Comparison of ENCODE assay signal across 8 cellular contexts in the genomic region with DNA sequence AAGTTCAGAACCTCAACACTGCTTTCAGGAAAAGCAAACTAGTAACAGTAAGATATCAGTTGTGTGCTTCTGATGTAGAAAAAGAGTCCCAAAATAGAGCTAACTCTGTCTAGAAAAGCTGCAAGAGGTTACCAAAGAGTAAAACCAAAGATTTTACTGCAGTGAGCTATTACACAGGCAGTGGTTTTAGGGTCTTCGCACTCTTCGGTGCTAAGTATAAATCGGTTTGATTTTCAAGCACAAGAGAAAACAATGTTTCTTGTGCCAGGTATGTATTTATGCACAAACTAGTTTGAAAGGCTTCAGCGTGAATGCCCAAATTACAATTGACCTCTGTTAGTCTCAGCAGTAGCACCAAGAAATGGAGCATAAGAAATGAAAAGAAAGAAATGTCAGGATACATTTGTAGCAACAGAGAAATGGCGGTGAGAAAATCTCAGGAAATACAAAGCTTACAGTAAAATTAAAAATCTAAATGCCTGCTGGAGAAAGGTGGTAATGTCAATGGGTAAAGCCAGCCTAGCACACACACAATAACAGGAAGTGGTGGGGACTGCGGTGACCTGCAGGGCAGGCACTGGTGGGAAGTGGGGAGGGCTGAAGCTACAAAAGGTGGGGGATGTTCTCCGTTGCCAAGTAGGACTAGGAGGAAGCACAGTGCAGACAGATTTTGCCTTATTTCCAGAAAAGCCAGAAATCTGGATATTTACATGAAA. TPM values are rescaled to one million over a fixed set of nuclear protein-coding genes. Genes with fewer than 3 reads are reported as not detected.
A peak's percentile ranks its signal among the peaks of the same experiment; 100 is the strongest.
DNase-seq lines count a peak whose midpoint lies in the region; ATAC-seq and TF ChIP-seq lines count a peak whose summit lies in the region.

No MANE protein-coding gene starts in this region.

- DNase-seq in Calu3 (peak; percentile 25), HT1080 (ENCODE audit: low read depth) (peak; percentile 81), activated B cell treated with CpG ODN at 0.5 μM for 24 hours (peak; percentile 47), choroid plexus epithelial cell (ENCODE audit: low read depth) (peak; percentile 52), putamen (ENCODE audit: low spot score) (peak; percentile 5), cerebellar cortex (ENCODE audit: low spot score) (no peak), foreskin melanocyte (no peak)

- peaks cover 9% of the 10 kb centered on the region for H3K4me1 Mint-ChIP-seq in Calu3 (ENCODE audit: low read depth, unreplicated experiment)
- peaks cover 64% of the 10 kb centered on the region for H3K4me1 Mint-ChIP-seq in activated B cell treated with CpG ODN at 0.5 μM for 24 hours

- intact Hi-C loops in Calu3 (cut with micrococcal nuclease; ENCODE audit: unreplicated experiment): no loop called here
- intact Hi-C loops in activated B cell treated with CpG ODN at 0.5 μM for 24 hours (cut with micrococcal nuclease): loop anchor here (1.0 to 5.0 kb wide), 6 partner anchors 18 to 363 kb away; a partner anchor contains a TSS

- no peak overlapping the region for H3K27ac Mint-ChIP-seq in Calu3 (ENCODE audit: unreplicated experiment)
- peak overlapping the region; percentile 87 for H3K27ac Mint-ChIP-seq in activated B cell treated with CpG ODN at 0.5 μM for 24 hours

- no TSS peak for BruUV-seq in Calu3 (replicated peaks; lab: Mats Ljungman, UMichigan)

- no peak overlapping the region for H3K4me3 ChIP-seq in choroid plexus epithelial cell (ENCODE audit: low read depth, low read length)

- no peak overlapping the region for H3K4me3 Mint-ChIP-seq in Calu3 (ENCODE audit: low read depth, unreplicated experiment)
- peak overlapping the region; percentile 61 for H3K4me3 Mint-ChIP-seq in activated B cell treated with CpG ODN at 0.5 μM for 24 hours

- H3K9me3 Mint-ChIP-seq in Calu3 (ENCODE audit: low read depth, unreplicated experiment) (no peaks in the 10 kb centered on the region), activated B cell treated with CpG ODN at 0.5 μM for 24 hours (no peaks in the 10 kb centered on the region)

- ATAC-seq in GM21423 (IDR thresholded peaks at IDR 0.05; ENCODE audit: unreplicated experiment) (peak; percentile 99), activated B cell treated with CpG ODN at 0.5 μM for 24 hours (ENCODE audit: low read depth) (peak; percentile 100)

- no peaks in the 10 kb centered on the region for H3K27me3 Mint-ChIP-seq in Calu3 (ENCODE audit: unreplicated experiment)
- H3K27me3 Mint-ChIP-seq in activated B cell treated with CpG ODN at 0.5 μM for 24 hours: no peaks in the 10 kb centered on the region

- CTCF ChIA-PET in Calu3 (lab: Charles Lee): interaction anchor here (1.0 kb wide), 1 partner anchor 21 kb away, joined by 3 read pairs; no protein-coding TSS in a partner anchor
- CTCF ChIA-PET in activated B cell treated with CpG ODN at 0.5 μM for 24 hours (lab: Charles Lee): interaction anchor here (0.9 to 1.0 kb wide), 2 partner anchors 17 to 189 kb away, joined by 4 to 5 read pairs; a partner anchor contains a TSS

- POLR2A ChIA-PET in activated B cell treated with CpG ODN at 0.5 μM for 24 hours (lab: Charles Lee): interaction anchor here (0.6 to 5.1 kb wide), 8 partner anchors 11 to 359 kb away, joined by 3 to 55 read pairs (median 4); a partner anchor contains a TSS

- TF ChIP-seq CTCF in Calu3 (IDR thresholded peaks at IDR 0.05; ENCODE audit: unreplicated experiment) (no peak), activated B cell treated with CpG ODN at 0.5 μM for 24 hours (IDR thresholded peaks at IDR 0.05) (no peak), choroid plexus epithelial cell (conservative IDR thresholded peaks at IDR 0.05; ENCODE audit: low read depth, low read length) (no peak)

- H3K36me3 Mint-ChIP-seq in Calu3 (ENCODE audit: insufficient read depth, unreplicated experiment) (no peaks in the 10 kb centered on the region), activated B cell treated with CpG ODN at 0.5 μM for 24 hours (ENCODE audit: low read depth) (no peaks in the 10 kb centered on the region)

RNA-seq across cellular contexts. Expression of a gene that starts 18.0 kb away (rescaled TPM):
- total RNA-seq in Calu3 (2022): 62.3 and 74.6 TPM in 2 replicates
- 22.5 and 29.0 TPM in 2 replicates for total RNA-seq in HT1080 (2014; rRNA removed; shearing (Covaris generic))
- polyA plus RNA-seq in HT1080 (2015; cell fraction: cytosol; rRNA removed): 16.3 and 20.2 TPM in 2 replicates
- polyA plus RNA-seq in HT1080 (2015; cell fraction: nucleus; rRNA removed): 21.4 and 23.0 TPM in 2 replicates
- total RNA-seq in activated B cell treated with CpG ODN at 0.5 μM for 24 hours: 37.6 and 40.3 TPM in 2 replicates

Comparison
In these comparisons a context has a peak if more than half of its experiments do, and no peak if none do; other contexts are left out.
1. DNase-seq: peak in Calu3 (single experiment), HT1080 (single experiment), activated B cell treated with CpG ODN at 0.5 μM for 24 hours (single experiment), choroid plexus epithelial cell (single experiment) and putamen (single experiment); none in cerebellar cortex (single experiment) and foreskin melanocyte (single experiment).